In genomic region chr20:48919882-48920526, GRCh38 we compare ENCODE assay signal across 9 cellular contexts. TPM values are rescaled to one million over a fixed set of nuclear protein-coding genes. Genes with fewer than 3 reads are reported as not detected.
DNase-seq lines count a peak whose midpoint lies in the region; ATAC-seq and TF ChIP-seq lines count a peak whose summit lies in the region.
"Had no signal": no experiment of that assay in that cellular context is flagged by ENCODE, and none has a peak within 500 bp of the region (broad histone marks: within the 10 kb centered on the region; RNA-seq: fewer than 3 reads in every experiment).

No MANE protein-coding gene starts in this region.

- CTCF ChIA-PET in CD4-positive, alpha-beta T cell (lab: Charles Lee), result interaction anchor here (0.6 kb wide), 1 partner anchor 1320 kb away, joined by 3 read pairs; no protein-coding TSS in a partner anchor

- POLR2A ChIA-PET in CD4-positive, alpha-beta T cell (lab: Charles Lee), result no interaction called here

- H3K9me3 ChIP-seq in CD4-positive, alpha-beta T cell (ENCODE audit: control insufficient read depth, low read length), result no peaks in the 10 kb centered on the region
- no peaks in the 10 kb centered on the region for H3K9me3 ChIP-seq in mucosa of rectum (ENCODE audit: control insufficient read depth in 2 of 2, low read length in 2 of 2)

- intact Hi-C loops in CD4-positive, alpha-beta T cell (cut with DNase I, micrococcal nuclease), result loop anchor here in 1 of 2 experiments (5.0 kb wide), 2 partner anchors 127 to 267 kb away; partner anchors contain the start of genes CSE1L and STAU1

- peaks cover 5% of the 10 kb centered on the region for H3K36me3 Mint-ChIP-seq in CD4-positive, alpha-beta T cell (ENCODE audit: low read depth)
- H3K36me3 Mint-ChIP-seq in activated naive CD4-positive, alpha-beta T cell treated with anti-CD3 and anti-CD28 coated beads, Interleukin-2, amount 50 U/mL, for 72 hours, result peaks cover 6 to 14% of the 10 kb centered on the region in 2 donors

- peaks cover 47% of the 10 kb centered on the region for H3K4me1 Mint-ChIP-seq in CD4-positive, alpha-beta T cell (ENCODE audit: low read depth)

- H3K27me3 Mint-ChIP-seq in CD4-positive, alpha-beta T cell, result no peaks in the 10 kb centered on the region

- H3K4me3 ChIP-seq in mucosa of rectum (ENCODE audit: low read length in 2 of 2), result peak overlapping the region in 1 of 2 donors; percentile 98

- peak overlapping the region; percentile 93 for H3K4me3 Mint-ChIP-seq in CD4-positive, alpha-beta T cell

- no peak for ATAC-seq in CD4-positive, alpha-beta T cell (ENCODE audit: poor library complexity)
- no peak for ATAC-seq in activated naive CD4-positive, alpha-beta T cell treated with anti-CD3 and anti-CD28 coated beads, Interleukin-2, amount 50 U/mL, for 72 hours
- ATAC-seq in HG03342 (IDR thresholded peaks at IDR 0.05; ENCODE audit: unreplicated experiment) (no peak), GM21447 (IDR thresholded peaks at IDR 0.05; ENCODE audit: unreplicated experiment) (no peak)

- TF ChIP-seq CTCF in CD4-positive, alpha-beta T cell (IDR thresholded peaks at IDR 0.05), result no peak

- H3K27me3 ChIP-seq in CD4-positive, alpha-beta T cell (ENCODE audit: control insufficient read depth, insufficient read depth, low read length), result no peaks in the 10 kb centered on the region
- H3K27me3 ChIP-seq in mucosa of rectum (ENCODE audit: control insufficient read depth in 2 of 2, insufficient read depth in 2 of 2, low read length in 2 of 2), result no peaks in the 10 kb centered on the region

- no peaks in the 10 kb centered on the region for H3K36me3 ChIP-seq in mucosa of rectum (ENCODE audit: control insufficient read depth in 2 of 2, insufficient read depth in 2 of 2, low read length in 2 of 2)

- DNase-seq in CD4-positive, alpha-beta T cell, result no peak
- DNase-seq in HuH-7.5 (ENCODE audit: low spot score), result peak; percentile 89
- DNase-seq in activated naive CD4-positive, alpha-beta T cell treated with anti-CD3 and anti-CD28 coated beads, Interleukin-2, amount 50 U/mL, for 72 hours (ENCODE audit: low spot score in 2 of 2), result no peak
- no peak for DNase-seq in HCEC 1CT
- DNase-seq in germinal center (ENCODE audit: low spot score), result no peak
- DNase-seq: NCI-H1092 treated with DMSO at 0.1 percent for 48 hours had no signal

- H3K27ac Mint-ChIP-seq in CD4-positive, alpha-beta T cell, result peak overlapping the region; percentile 87
- peak overlapping the region; percentile 98 to 99 for H3K27ac Mint-ChIP-seq in activated naive CD4-positive, alpha-beta T cell treated with anti-CD3 and anti-CD28 coated beads, Interleukin-2, amount 50 U/mL, for 72 hours

- no peak overlapping the region for H3K27ac ChIP-seq in CD4-positive, alpha-beta T cell (ENCODE audit: low read depth, low read length)
- peak overlapping the region; percentile 94 to 98 for H3K27ac ChIP-seq in mucosa of rectum (ENCODE audit: low read depth in 2 of 2, low read length in 2 of 2)

- no peaks in the 10 kb centered on the region for H3K9me3 Mint-ChIP-seq in CD4-positive, alpha-beta T cell
- no peaks in the 10 kb centered on the region for H3K9me3 Mint-ChIP-seq in activated naive CD4-positive, alpha-beta T cell treated with anti-CD3 and anti-CD28 coated beads, Interleukin-2, amount 50 U/mL, for 72 hours

- H3K4me1 ChIP-seq in mucosa of rectum (ENCODE audit: control insufficient read depth in 2 of 2, insufficient read depth in 2 of 2, low read length in 2 of 2), result peaks cover 27 to 36% of the 10 kb centered on the region in 2 donors

- peak overlapping the region; percentile 69 to 98 for H3K9ac ChIP-seq in mucosa of rectum (ENCODE audit: low read depth in 1 of 2, low read length in 2 of 2)

RNA-seq across cellular contexts. Expression of gene ARFGEF2, which starts 1.5 kb away (rescaled TPM):
- total RNA-seq in CD4-positive, alpha-beta T cell, result 10 to 100 TPM; 23.0 to 23.4 TPM
- 10 to 100 TPM; 23.6 to 24.7 TPM for total RNA-seq in activated naive CD4-positive, alpha-beta T cell treated with anti-CD3 and anti-CD28 coated beads, Interleukin-2, amount 50 U/mL, for 72 hours
